ENCODE assay signal across 7 cellular contexts in genomic region chr1:32965251-32965643, GRCh38. TPM values are rescaled to one million over a fixed set of nuclear protein-coding genes. Genes with fewer than 3 reads are reported as not detected.
DNase-seq lines count a peak whose midpoint lies in the region; ATAC-seq and TF ChIP-seq lines count a peak whose summit lies in the region.

No MANE protein-coding gene starts in this region.

- no peaks in the 10 kb centered on the region for H3K9me3 Mint-ChIP-seq in HFFc6

- intact Hi-C loops in spleen (cut with DNase I; ENCODE audit: low total_unique reads): no loop called here

- H3K27me3 ChIP-seq in foreskin keratinocyte: no peaks in the 10 kb centered on the region
- no peaks in the 10 kb centered on the region for H3K27me3 ChIP-seq in spleen (replicated peaks in 1 of 7)

- TF ChIP-seq POLR2A in spleen (IDR thresholded peaks at IDR 0.05): no peak

- peaks cover 44% of the 10 kb centered on the region for H3K4me1 Mint-ChIP-seq in HFFc6 (ENCODE audit: low read depth)

- H3K27ac ChIP-seq in VCaP (peak overlapping the region; percentile 68), foreskin keratinocyte (peak overlapping the region; percentile 77), spleen (peak overlapping the region; percentile 87 to 98 (median 97))

- peak overlapping the region; percentile 86 for H3K4me3 Mint-ChIP-seq in HFFc6

- no peaks in the 10 kb centered on the region for H3K36me3 ChIP-seq in spleen

- no peaks in the 10 kb centered on the region for H3K9me3 ChIP-seq in spleen

- no peak for DNase-seq in HFFc6
- no peak for DNase-seq in foreskin keratinocyte
- no peak for DNase-seq in spleen
- no peak for DNase-seq in NOMO-1 treated with DMSO at 0.1 percent for 48 hours (lab: John Stamatoyannopoulos, UW; ENCODE audit: unreplicated experiment)
- DNase-seq in NK-92 treated with Interleukin-12 subunit alpha and Interleukin-12 subunit beta, amount 100 ng/mL, for 24 hours (lab: John Stamatoyannopoulos, UW): no peak
- DNase-seq in pons (ENCODE audit: low spot score): no peak

- no peaks in the 10 kb centered on the region for H3K36me3 Mint-ChIP-seq in HFFc6 (ENCODE audit: low read depth)

- 48 to 58% (median 53%) methylated on average over 2 of the region's 2 CpGs for WGBS in spleen, 5 donors

- H3K4me1 ChIP-seq in foreskin keratinocyte: peaks cover 27% of the 10 kb centered on the region
- H3K4me1 ChIP-seq in spleen: peaks cover 22 to 47% (median 36%) of the 10 kb centered on the region in 6 donors

- H3K27me3 Mint-ChIP-seq in HFFc6 (ENCODE audit: insufficient read depth): no peaks in the 10 kb centered on the region; the same call in none of the 2 replicates

- peak overlapping the region in 7 of 8 donors; percentile 66 to 98 (median 89) for H3K4me3 ChIP-seq in spleen

- peak overlapping the region; percentile 83 for H3K27ac Mint-ChIP-seq in HFFc6

- TF ChIP-seq CTCF in HFFc6 (IDR thresholded peaks at IDR 0.05) (no peak), VCaP (conservative IDR thresholded peaks at IDR 0.05) (no peak), foreskin keratinocyte (conservative IDR thresholded peaks at IDR 0.05) (no peak), spleen (IDR thresholded peaks at IDR 0.05 in 8 of 11, conservative IDR thresholded peaks at IDR 0.05 in 3 of 11) (no peak)

- ATAC-seq in foreskin keratinocyte: no peak

RNA-seq across cellular contexts. Expression of gene RNF19B, which starts 0.6 kb away (rescaled TPM):
- 10 to 100 TPM in 3 of 6 experiments, 1 to 10 TPM in 3; 9.4 to 10.6 (median 9.9) TPM for total RNA-seq in HFFc6 (2021; fragmentation: NEBNext Ultra II Directional; extraction: Animal tissue kit (Norgen Biotek cat#: 25700))
- total RNA-seq in foreskin keratinocyte: 27.0 and 30.9 TPM in 2 replicates
- polyA plus RNA-seq in foreskin keratinocyte: 18.2 and 20.7 TPM in 2 replicates
- 10 to 100 TPM; 20.1 to 38.4 (median 26.7) TPM for total RNA-seq in spleen
- 1 to 10 TPM; 3.6 to 9.0 (median 4.4) TPM for polyA plus RNA-seq in spleen
